ENCODE assay signal across 22 cellular contexts in genomic region chr2:168624028-168624427, GRCh38.
"Had no signal": no experiment of that assay in that cellular context is flagged by ENCODE, and none has a peak within 500 bp of the region (broad histone marks: within the 10 kb centered on the region; RNA-seq: fewer than 3 reads in every experiment).

No MANE protein-coding gene starts in this region.

- H3K4me1 ChIP-seq: sigmoid colon, testis, upper lobe of left lung had no signal

- H3K36me3 ChIP-seq: left ventricle myocardium inferior, ovary, sigmoid colon, stomach, upper lobe of left lung had no signal

- H3K27ac ChIP-seq: body of pancreas, left ventricle myocardium inferior, ovary, sigmoid colon, testis, upper lobe of left lung had no signal

- H3K9me3 ChIP-seq: body of pancreas, left ventricle myocardium inferior, mucosa of descending colon, ovary, sigmoid colon, stomach, testis, upper lobe of left lung had no signal

- DNase-seq: activated CD4-positive, alpha-beta T cell treated with anti-CD3 and anti-CD28 coated beads, Interleukin-2, amount 10 ng/mL, durations not matched to agents 24 days and 14 days; activated CD4-positive, CD25-positive, alpha-beta regulatory T cell; activated CD8-positive, alpha-beta memory T cell treated with anti-CD3 and anti-CD28 coated beads, Interleukin-2, amount 50 U/mL, for 4 hours; activated CD8-positive, alpha-beta T cell treated with anti-CD3 and anti-CD28 coated beads, Interleukin-2, amount 10 ng/mL, durations not matched to agents 7 days and 5 days; activated gamma-delta T cell treated with Interleukin-2 at 50 U/mL for 16 hours; activated naive CD8-positive, alpha-beta T cell treated with anti-CD3 and anti-CD28 coated beads for 36 hours; activated T-cell treated with anti-CD3 and anti-CD28 coated beads, Interleukin-2, amount 50 U/mL, for 48 hours; amygdala; body of pancreas; caudate nucleus; left ventricle myocardium inferior; mucosa of descending colon; naive thymus-derived CD4-positive, alpha-beta T cell; ovary; sigmoid colon; stimulated activated CD4-positive, alpha-beta T cell treated with anti-CD3 and anti-CD28 coated beads, Interleukin-1b, Interleukin-23, amount 100 ng/mL, for 48 hours; stomach; testis; upper lobe of left lung had no signal

- H3K27me3 ChIP-seq: body of pancreas, ovary, sigmoid colon, stomach, testis, upper lobe of left lung had no signal

- H3K4me3 ChIP-seq: body of pancreas, left ventricle myocardium inferior, mucosa of descending colon, ovary, sigmoid colon, stomach, testis, upper lobe of left lung had no signal

- FAIRE-seq: colon, keratinocyte had no signal

- ATAC-seq: activated CD8-positive, alpha-beta T cell treated with anti-CD3 and anti-CD28 coated beads, Interleukin-2, amount 10 ng/mL, durations not matched to agents 7 days and 5 days; body of pancreas; esophagus mucosa; mucosa of descending colon; naive thymus-derived CD4-positive, alpha-beta T cell had no signal
